In the genomic region with DNA sequence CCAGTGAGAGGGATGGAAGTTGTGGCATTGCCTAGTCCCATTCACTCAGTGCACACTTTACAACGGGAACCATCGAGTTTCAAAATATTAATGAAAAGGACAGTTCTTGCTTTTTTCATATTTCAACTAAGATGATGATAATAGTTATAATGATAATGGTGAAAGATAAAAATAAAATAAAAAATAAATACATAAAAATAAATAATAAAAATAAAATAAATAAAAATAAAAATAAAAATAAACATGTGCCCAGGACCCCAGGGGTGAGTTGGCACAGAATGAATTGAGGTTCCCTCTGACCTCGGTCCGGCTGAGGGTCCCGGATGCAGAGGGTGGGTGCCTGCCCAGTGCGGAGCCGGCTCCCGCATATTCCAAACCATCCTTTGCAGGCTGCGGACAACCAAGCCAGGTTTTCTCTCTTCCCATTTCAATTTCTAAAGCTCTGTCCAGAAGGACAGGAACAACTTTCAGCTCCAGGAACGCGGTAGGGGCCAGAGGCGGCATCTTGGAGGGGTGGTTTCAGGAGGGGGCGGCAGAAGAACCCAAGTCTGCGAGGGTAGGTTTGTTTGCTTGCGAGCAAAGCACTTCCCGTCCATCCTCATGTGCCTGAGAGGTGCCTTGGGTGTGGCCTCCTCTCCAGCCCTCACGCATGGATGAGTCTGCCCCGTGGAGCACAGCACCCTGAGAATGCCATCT, we compare ENCODE assay signal across 14 cellular contexts.
"Had no signal": no experiment of that assay in that cellular context is flagged by ENCODE, and none has a peak within 500 bp of the region (broad histone marks: within the 10 kb centered on the region; RNA-seq: fewer than 3 reads in every experiment).

No MANE protein-coding gene starts in this region.

- H3K27me3 ChIP-seq: ovary had no signal

- H3K4me3 Mint-ChIP-seq: activated naive CD8-positive, alpha-beta T cell treated with anti-CD3 and anti-CD28 coated beads, Interleukin-2, amount 10 ng/mL, durations not matched to agents 7 days and 5 days; activated T-cell treated with anti-CD3 and anti-CD28 coated beads, Interleukin-2, amount 50 U/mL, for 24 hours; nephron; stimulated activated memory B cell treated with anti-CD40 and anti-IgM and Interleukin-4, amounts not matched to agents 10 μg/mL and 1 μg/mL and 100 μg/mL, for 72 hours; T-helper 17 cell had no signal

- H3K36me3 ChIP-seq: heart right ventricle, ovary had no signal

- H3K27me3 Mint-ChIP-seq: activated T-cell treated with anti-CD3 and anti-CD28 coated beads, Interleukin-2, amount 50 U/mL, for 24 hours had no signal

- H3K27ac ChIP-seq: heart right ventricle, ovary had no signal

- H3K4me1 Mint-ChIP-seq: activated naive CD8-positive, alpha-beta T cell treated with anti-CD3 and anti-CD28 coated beads, Interleukin-2, amount 10 ng/mL, durations not matched to agents 7 days and 5 days; stimulated activated memory B cell treated with anti-CD40 and anti-IgM and Interleukin-4, amounts not matched to agents 10 μg/mL and 1 μg/mL and 100 μg/mL, for 72 hours had no signal

- DNase-seq: activated CD4-positive, alpha-beta T cell treated with anti-CD3 and anti-CD28 coated beads, Interleukin-2, amount 50 U/mL, for 1 hour; activated gamma-delta T cell; activated T-cell treated with anti-CD3 and anti-CD28 coated beads, Interleukin-2, amount 50 U/mL, for 24 hours; anterior cingulate cortex; foreskin melanocyte; SHP77; stimulated activated CD4-positive, alpha-beta T cell treated with anti-CD3 and anti-CD28 coated beads, Interleukin-1b, Interleukin-23, amount 100 ng/mL, for 48 hours; T-helper 17 cell; trophoblast cell had no signal

- H3K4me3 ChIP-seq: heart right ventricle, ovary had no signal

- H3K9me3 Mint-ChIP-seq: activated naive CD8-positive, alpha-beta T cell treated with anti-CD3 and anti-CD28 coated beads, Interleukin-2, amount 10 ng/mL, durations not matched to agents 7 days and 5 days; activated T-cell treated with anti-CD3 and anti-CD28 coated beads, Interleukin-2, amount 50 U/mL, for 24 hours; nephron had no signal

- H3K36me3 Mint-ChIP-seq: activated naive CD8-positive, alpha-beta T cell treated with anti-CD3 and anti-CD28 coated beads, Interleukin-2, amount 10 ng/mL, durations not matched to agents 7 days and 5 days; stimulated activated memory B cell treated with anti-CD40 and anti-IgM and Interleukin-4, amounts not matched to agents 10 μg/mL and 1 μg/mL and 100 μg/mL, for 72 hours had no signal

- H3K9me3 ChIP-seq: heart right ventricle, ovary had no signal

- H3K27ac Mint-ChIP-seq: activated naive CD8-positive, alpha-beta T cell treated with anti-CD3 and anti-CD28 coated beads, Interleukin-2, amount 10 ng/mL, durations not matched to agents 7 days and 5 days; activated T-cell treated with anti-CD3 and anti-CD28 coated beads, Interleukin-2, amount 50 U/mL, for 24 hours; nephron; stimulated activated memory B cell treated with anti-CD40 and anti-IgM and Interleukin-4, amounts not matched to agents 10 μg/mL and 1 μg/mL and 100 μg/mL, for 72 hours; T-helper 17 cell had no signal
